ENCODE assay signal across 9 cellular contexts in genomic region chr9:81814794-81815464, GRCh38.
A peak's percentile ranks its signal among the peaks of the same experiment; 100 is the strongest.
DNase-seq lines count a peak whose midpoint lies in the region; ATAC-seq and TF ChIP-seq lines count a peak whose summit lies in the region.
"Had no signal": no experiment of that assay in that cellular context is flagged by ENCODE, and none has a peak within 500 bp of the region (broad histone marks: within the 10 kb centered on the region; RNA-seq: fewer than 3 reads in every experiment).

No MANE protein-coding gene starts in this region.

- WGBS in liver: 9% methylated on average over 3 of the region's 3 CpGs
- 24 to 32% methylated on average over 3 of the region's 3 CpGs for WGBS in upper lobe of left lung, 2 donors

- no peak for TF ChIP-seq CTCF in liver (IDR thresholded peaks at IDR 0.05; ENCODE audit: low read depth, low read length, missing input control)
- TF ChIP-seq CTCF in dorsolateral prefrontal cortex (IDR thresholded peaks at IDR 0.05 in 54 of 56, conservative IDR thresholded peaks at IDR 0.05 in 2 of 56; ENCODE audit: low read depth in 1 of 56, partially characterized antibody in 56 of 56): no peak
- no peak for TF ChIP-seq CTCF in upper lobe of left lung (IDR thresholded peaks at IDR 0.05)

- H3K4me3 ChIP-seq in liver (ENCODE audit: low read depth in 1 of 3, low read length in 3 of 3) (no peak overlapping the region), dorsolateral prefrontal cortex (no peak overlapping the region), upper lobe of left lung (no peak overlapping the region)

- H3K9me3 ChIP-seq in liver (ENCODE audit: control insufficient read depth in 4 of 4, low read length in 3 of 4) (no peaks in the 10 kb centered on the region), upper lobe of left lung (no peaks in the 10 kb centered on the region)

- ATAC-seq in GM18519 (IDR thresholded peaks at IDR 0.05; ENCODE audit: low FRiP score, unreplicated experiment) (peak; percentile 60), HG02759 (IDR thresholded peaks at IDR 0.05; ENCODE audit: unreplicated experiment) (peak; percentile 59), upper lobe of left lung (ENCODE audit: low FRiP score in 2 of 2) (no peak)

- no peak for TF ChIP-seq POLR2A in upper lobe of left lung (IDR thresholded peaks at IDR 0.05)

- intact Hi-C loops in dorsolateral prefrontal cortex (cut with DNase I): no loop called here

- no peak for TF ChIP-seq RAD21 in liver (IDR thresholded peaks at IDR 0.05)

- H3K27ac ChIP-seq in liver (ENCODE audit: low read depth in 1 of 2, low read length in 2 of 2) (peak overlapping the region; percentile 2 to 55), dorsolateral prefrontal cortex (peak overlapping the region in 6 of 59 donors; percentile 3 to 50 (median 11)), upper lobe of left lung (no peak overlapping the region)

- H3K27me3 ChIP-seq in liver (ENCODE audit: control insufficient read depth in 4 of 4, insufficient read depth in 4 of 4, low read length in 3 of 4) (no peaks in the 10 kb centered on the region), dorsolateral prefrontal cortex (peaks cover 0 to 19% (median 0%) of the 10 kb centered on the region in 45 donors), upper lobe of left lung (no peaks in the 10 kb centered on the region)

- no peaks in the 10 kb centered on the region for H3K36me3 ChIP-seq in liver (ENCODE audit: control insufficient read depth in 4 of 4, insufficient read depth in 3 of 4, low read depth in 1 of 4, low read length in 3 of 4)
- H3K36me3 ChIP-seq in upper lobe of left lung: no peaks in the 10 kb centered on the region

- H3K9ac ChIP-seq in liver (ENCODE audit: low read depth in 1 of 2, low read length in 2 of 2): peak overlapping the region in 1 of 2 donors; percentile 49

- DNase-seq in NCI-H748 treated with DMSO at 0.1 percent for 48 hours (lab: John Stamatoyannopoulos, UW) (peak; percentile 67), dorsolateral prefrontal cortex (no peak), superior temporal gyrus (ENCODE audit: extremely low spot score) (no peak), upper lobe of left lung (no peak)
- DNase-seq in activated CD4-positive, alpha-beta T cell treated with anti-CD3 and anti-CD28 coated beads, Interleukin-2, amount 50 U/mL, for 48 hours: no peak
- DNase-seq: right cardiac atrium had no signal

- TF ChIP-seq EP300 in upper lobe of left lung (IDR thresholded peaks at IDR 0.05): no peak

- H3K4me1 ChIP-seq in liver (ENCODE audit: control insufficient read depth in 4 of 4, insufficient read depth in 4 of 4, low read length in 3 of 4) (peaks cover 1 to 28% (median 20%) of the 10 kb centered on the region in 4 donors), upper lobe of left lung (peaks cover 0 to 17% (median 12%) of the 10 kb centered on the region in 4 donors)

TF ChIP-seq in liver, 16 proteins besides CTCF, POLR2A, EP300 and RAD21:
- no peak for TF ChIP-seq HNF4G (IDR thresholded peaks at IDR 0.05)
- TF ChIP-seq RXRA (IDR thresholded peaks at IDR 0.05): peak in 1 of 2 donors; percentile 22
- peak in 1 of 2 donors; percentile 4 for TF ChIP-seq EGR1 (IDR thresholded peaks at IDR 0.05; ENCODE audit: low read depth in 2 of 2)

Comparison
In these comparisons a context has a peak if more than half of its experiments do, and no peak if none do; other contexts are left out.
1. ATAC-seq: peak in GM18519 (single experiment) and HG02759 (single experiment); none in upper lobe of left lung (0 of 2).
2. H3K27ac ChIP-seq: peak in liver (2 of 2); none in upper lobe of left lung (0 of 4).